In genomic region chr1:2224621-2225020, GRCh38 we compare ENCODE assay signal across 25 cellular contexts.
"Had no signal": no experiment of that assay in that cellular context is flagged by ENCODE, and none has a peak within 500 bp of the region (broad histone marks: within the 10 kb centered on the region; RNA-seq: fewer than 3 reads in every experiment).

No MANE protein-coding gene starts in this region.

- H3K9me3 Mint-ChIP-seq: activated T-cell treated with anti-CD3 and anti-CD28 coated beads, Interleukin-2, amount 50 U/mL, for 4 hours; activated T-helper 2 cell treated with anti-CD3 and anti-CD28 coated beads, Interferon-gamma antibody, Interleukin-2, Interleukin-4, amounts not matched to agents 10 μg/mL and 5 μg/mL and 100 μg/mL, durations not matched to agents 14 hours and 24 hours and 36 hours; nephron; stimulated activated effector memory CD8-positive, alpha-beta T cell treated with anti-CD3 and anti-CD28 coated beads, Interleukin-12 subunit alpha, Interleukin-12 subunit beta, amount 100 ng/mL, for 72 hours; stimulated activated naive CD8-positive, alpha-beta T cell treated with anti-CD3 and anti-CD28 coated beads, Interleukin-15, amount 100 ng/mL, for 72 hours had no signal

- H3K4me3 Mint-ChIP-seq: activated naive CD8-positive, alpha-beta T cell; activated T-cell treated with anti-CD3 and anti-CD28 coated beads, Interleukin-2, amount 50 U/mL, for 4 hours; stimulated activated effector memory CD8-positive, alpha-beta T cell treated with anti-CD3 and anti-CD28 coated beads, Interleukin-12 subunit alpha, Interleukin-12 subunit beta, amount 100 ng/mL, for 72 hours; stimulated activated naive CD8-positive, alpha-beta T cell treated with anti-CD3 and anti-CD28 coated beads, Interleukin-15, amount 100 ng/mL, for 72 hours had no signal

- H3K27me3 Mint-ChIP-seq: activated naive CD8-positive, alpha-beta T cell had no signal

- H3K36me3 Mint-ChIP-seq: activated naive CD8-positive, alpha-beta T cell had no signal

- H3K9me3 ChIP-seq: adrenal gland, esophagus squamous epithelium, gastrocnemius medialis, right lobe of liver, tibial artery, vagina had no signal

- H3K27me3 ChIP-seq: adrenal gland, esophagus squamous epithelium, gastrocnemius medialis, right lobe of liver, tibial artery, vagina had no signal

- FAIRE-seq: astrocyte, colon, TTC549 had no signal

- H3K4me3 ChIP-seq: adrenal gland, esophagus squamous epithelium, gastrocnemius medialis, lung, right lobe of liver, skin epidermis, tibial artery, vagina had no signal

- DNase-seq: activated CD4-positive, alpha-beta T cell treated with anti-CD3 and anti-CD28 coated beads, Interleukin-2, amount 50 U/mL, for 4 hours; activated CD4-positive, CD25-positive, alpha-beta regulatory T cell treated with anti-CD3 and anti-CD28 coated beads, Interleukin-2, amount 50 U/mL, for 72 hours; activated CD8-positive, alpha-beta memory T cell treated with anti-CD3 and anti-CD28 coated beads, Interleukin-2, amount 50 U/mL, for 48 hours; activated naive CD4-positive, alpha-beta T cell; activated T-cell treated with anti-CD3 and anti-CD28 coated beads, Interleukin-2, amount 50 U/mL, for 4 hours; central memory CD4-positive, alpha-beta T cell; esophagus squamous epithelium; gastrocnemius medialis; hippocampal formation; stimulated activated CD4-positive, alpha-beta T cell treated with anti-CD3 and anti-CD28 coated beads, Interleukin-2, amount 100 ng/mL, for 24 hours; stimulated activated naive CD8-positive, alpha-beta T cell treated with anti-CD3 and anti-CD28 coated beads, Interleukin-15, amount 100 ng/mL, for 72 hours; WERI-Rb-1 had no signal

- H3K36me3 ChIP-seq: adrenal gland, esophagus squamous epithelium, gastrocnemius medialis, right lobe of liver, tibial artery, vagina had no signal

- H3K4me1 ChIP-seq: right lobe of liver had no signal

- H3K27ac ChIP-seq: adrenal gland, esophagus squamous epithelium, gastrocnemius medialis, right lobe of liver, tibial artery, vagina, WERI-Rb-1 had no signal

- ATAC-seq: activated T-cell treated with anti-CD3 and anti-CD28 coated beads, Interleukin-2, amount 50 U/mL, for 4 hours; gastrocnemius medialis; right lobe of liver; stimulated activated effector memory CD8-positive, alpha-beta T cell treated with anti-CD3 and anti-CD28 coated beads, Interleukin-12 subunit alpha, Interleukin-12 subunit beta, amount 100 ng/mL, for 72 hours; stimulated activated naive CD8-positive, alpha-beta T cell treated with anti-CD3 and anti-CD28 coated beads, Interleukin-15, amount 100 ng/mL, for 72 hours had no signal

- H3K27ac Mint-ChIP-seq: activated naive CD8-positive, alpha-beta T cell; activated T-helper 2 cell treated with anti-CD3 and anti-CD28 coated beads, Interferon-gamma antibody, Interleukin-2, Interleukin-4, amounts not matched to agents 10 μg/mL and 5 μg/mL and 100 μg/mL, durations not matched to agents 14 hours and 24 hours and 36 hours; stimulated activated naive CD8-positive, alpha-beta T cell treated with anti-CD3 and anti-CD28 coated beads, Interleukin-15, amount 100 ng/mL, for 72 hours had no signal
